8 cellular contexts compared by ENCODE assay signal in the genomic region with DNA sequence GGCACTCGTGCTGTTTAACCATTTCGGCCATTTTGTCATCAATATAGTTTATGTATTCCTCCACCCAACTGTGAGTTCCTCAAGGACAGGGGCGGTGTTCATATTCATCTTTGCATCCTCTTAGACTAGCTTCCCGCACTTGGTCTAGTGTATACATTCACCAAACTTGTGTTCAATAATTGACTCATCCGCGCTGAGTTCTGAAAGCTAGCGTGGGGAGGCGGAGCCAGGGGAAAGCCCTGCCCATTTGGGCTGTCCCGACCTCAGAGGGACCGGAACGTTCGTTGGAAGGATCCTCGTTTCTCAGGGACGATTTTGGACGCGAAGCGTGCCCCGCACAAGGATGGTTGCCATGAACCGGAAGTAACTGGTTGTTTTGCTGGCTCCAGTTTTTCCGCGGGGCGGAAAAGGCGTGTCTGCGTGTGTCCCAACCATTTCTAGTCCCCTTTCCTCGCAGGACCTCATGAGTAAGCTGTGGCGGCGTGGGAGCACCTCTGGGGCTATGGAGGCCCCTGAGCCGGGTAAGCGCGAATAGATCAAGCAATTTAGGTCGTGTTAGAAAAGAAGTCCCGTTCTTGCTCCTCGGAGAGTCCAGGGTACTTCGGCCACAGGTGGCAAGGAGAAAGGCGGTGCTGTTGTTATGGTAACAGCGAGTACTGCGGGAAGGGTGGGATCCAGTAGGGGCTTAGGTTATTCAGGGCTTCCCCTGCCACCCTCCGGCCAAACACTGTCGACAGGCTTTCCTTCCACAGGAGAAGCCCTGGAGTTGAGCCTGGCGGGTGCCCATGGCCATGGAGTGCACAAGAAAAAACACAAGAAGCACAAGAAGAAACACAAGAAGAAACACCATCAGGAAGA.
DNase-seq lines count a peak whose midpoint lies in the region; ATAC-seq and FAIRE-seq lines count a peak whose summit lies in the region.

A gene (plus strand): TSS at position 434 of the 858 bp plus-strand sequence. CDS start 30 bp downstream, at position 464.

- H3K27me3 ChIP-seq in layer of hippocampus (ENCODE audit: control insufficient read depth, insufficient read depth, low read length), result no peaks in the 10 kb centered on the region

- FAIRE-seq in GM19239 (lab: Jason Lieb, UNC), result peak; percentile 97
- FAIRE-seq in colon (lab: Jason Lieb, UNC), result peak; percentile 45

- DNase-seq in Ammon's horn (ENCODE audit: low spot score), result peak; percentile 98
- DNase-seq in GM19239 (ENCODE audit: insufficient read length, low spot score), result peak; percentile 75
- DNase-seq in NCI-H526 (lab: John Stamatoyannopoulos, UW), result peak; percentile 92 to 97
- peak; percentile 98 for DNase-seq in activated CD4-positive, alpha-beta T cell treated with anti-CD3 and anti-CD28 coated beads for 48 hours
- DNase-seq in stimulated activated CD4-positive, alpha-beta T cell treated with anti-CD3 and anti-CD28 coated beads, Interleukin-1b, Interleukin-23, amount 100 ng/mL, for 4 hours (ENCODE audit: low read depth in 2 of 2), result peak; percentile 90 to 98

- peak; percentile 39 for ATAC-seq in HG03460 (IDR thresholded peaks at IDR 0.05; ENCODE audit: unreplicated experiment)

- peak within 1 kb of the TSS; percentile 82 for H3K27ac ChIP-seq in layer of hippocampus (ENCODE audit: low read depth, low read length)

Comparison
In these comparisons a context has a peak if more than half of its experiments do, and no peak if none do; other contexts are left out.
1. Peak in every context shown above with its lines: DNase-seq, ATAC-seq and H3K27ac ChIP-seq.